1 cellular context compared by ENCODE assay signal in the genomic region with DNA sequence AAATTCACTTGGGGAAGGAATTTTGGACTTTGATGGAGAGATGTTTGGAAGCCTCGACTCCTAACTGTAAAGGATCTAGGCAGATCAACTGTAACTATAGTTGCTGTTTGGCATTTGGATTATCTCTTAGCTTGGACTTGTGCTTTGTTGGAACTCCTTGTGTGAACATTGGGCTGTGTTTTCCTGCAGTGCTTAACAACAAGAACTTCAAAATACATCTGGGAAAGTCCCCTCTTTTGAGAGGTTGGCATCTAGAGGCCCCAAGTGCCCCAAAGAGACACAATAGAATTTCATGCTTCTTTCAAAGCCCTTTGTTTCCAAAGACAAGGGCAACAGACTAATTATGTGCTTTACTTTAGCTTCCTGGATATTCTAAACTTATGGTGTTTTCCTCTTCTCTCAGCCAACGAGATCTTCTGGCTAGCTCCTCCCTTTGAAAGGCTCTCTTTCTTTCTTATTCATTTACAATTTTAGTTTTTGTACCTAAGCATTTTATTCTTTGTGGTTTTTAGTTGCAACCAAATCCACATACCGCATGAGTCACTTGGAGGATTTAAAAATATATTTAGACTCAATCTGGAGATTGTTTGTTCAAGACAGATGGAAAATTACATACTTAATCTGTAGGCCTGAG.
TF ChIP-seq lines count a peak whose summit lies in the region.

No MANE protein-coding gene starts in this region.

TF ChIP-seq in GM23338, 12 proteins besides CTCF, POLR2A, EP300 and RAD21 (continued from another document):
- TF ChIP-seq NANOG (IDR thresholded peaks at IDR 0.05; ENCODE audit: borderline replicate concordance), result no peak
- no peak for TF ChIP-seq EZH2phosphoT487 (IDR thresholded peaks at IDR 0.05; ENCODE audit: unreplicated experiment)
- no peak for TF ChIP-seq ETS1 (IDR thresholded peaks at IDR 0.05)
- no peak for TF ChIP-seq STAT1 (IDR thresholded peaks at IDR 0.05; ENCODE audit: unreplicated experiment)
- TF ChIP-seq ZNF331 (CRISPR knock-in tag; IDR thresholded peaks at IDR 0.05; ENCODE audit: low read depth), result no peak
- TF ChIP-seq, protein P1, sequence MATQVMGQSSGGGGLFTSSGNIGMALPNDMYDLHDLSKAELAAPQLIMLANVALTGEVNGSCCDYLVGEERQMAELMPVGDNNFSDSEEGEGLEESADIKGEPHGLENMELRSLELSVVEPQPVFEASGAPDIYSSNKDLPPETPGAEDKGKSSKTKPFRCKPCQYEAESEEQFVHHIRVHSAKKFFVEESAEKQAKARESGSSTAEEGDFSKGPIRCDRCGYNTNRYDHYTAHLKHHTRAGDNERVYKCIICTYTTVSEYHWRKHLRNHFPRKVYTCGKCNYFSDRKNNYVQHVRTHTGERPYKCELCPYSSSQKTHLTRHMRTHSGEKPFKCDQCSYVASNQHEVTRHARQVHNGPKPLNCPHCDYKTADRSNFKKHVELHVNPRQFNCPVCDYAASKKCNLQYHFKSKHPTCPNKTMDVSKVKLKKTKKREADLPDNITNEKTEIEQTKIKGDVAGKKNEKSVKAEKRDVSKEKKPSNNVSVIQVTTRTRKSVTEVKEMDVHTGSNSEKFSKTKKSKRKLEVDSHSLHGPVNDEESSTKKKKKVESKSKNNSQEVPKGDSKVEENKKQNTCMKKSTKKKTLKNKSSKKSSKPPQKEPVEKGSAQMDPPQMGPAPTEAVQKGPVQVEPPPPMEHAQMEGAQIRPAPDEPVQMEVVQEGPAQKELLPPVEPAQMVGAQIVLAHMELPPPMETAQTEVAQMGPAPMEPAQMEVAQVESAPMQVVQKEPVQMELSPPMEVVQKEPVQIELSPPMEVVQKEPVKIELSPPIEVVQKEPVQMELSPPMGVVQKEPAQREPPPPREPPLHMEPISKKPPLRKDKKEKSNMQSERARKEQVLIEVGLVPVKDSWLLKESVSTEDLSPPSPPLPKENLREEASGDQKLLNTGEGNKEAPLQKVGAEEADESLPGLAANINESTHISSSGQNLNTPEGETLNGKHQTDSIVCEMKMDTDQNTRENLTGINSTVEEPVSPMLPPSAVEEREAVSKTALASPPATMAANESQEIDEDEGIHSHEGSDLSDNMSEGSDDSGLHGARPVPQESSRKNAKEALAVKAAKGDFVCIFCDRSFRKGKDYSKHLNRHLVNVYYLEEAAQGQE (IDR thresholded peaks at IDR 0.05; ENCODE audit: unreplicated experiment), result no peak
